In genomic region chr20:45017859-45018258, GRCh38 we compare ENCODE assay signal across 26 cellular contexts. TPM values are rescaled to one million over a fixed set of nuclear protein-coding genes. Genes with fewer than 3 reads are reported as not detected.
DNase-seq lines count a peak whose midpoint lies in the region; ATAC-seq lines count a peak whose summit lies in the region.
"Had no signal": no experiment of that assay in that cellular context is flagged by ENCODE, and none has a peak within 500 bp of the region (broad histone marks: within the 10 kb centered on the region; RNA-seq: fewer than 3 reads in every experiment).

No MANE protein-coding gene starts in this region.

- H3K27ac Mint-ChIP-seq in T-helper 17 cell, result peak overlapping the region; percentile 87
- H3K27ac Mint-ChIP-seq: nephron progenitor cell had no signal

- no peak overlapping the region for H2BK12ac ChIP-seq in mesenchymal stem cell (ENCODE audit: low read length in 2 of 2)

- DNase-seq in NCI-H2029 (lab: John Stamatoyannopoulos, UW) (peak; percentile 17), NCI-H2029 treated with DMSO at 0.1 percent for 48 hours (lab: John Stamatoyannopoulos, UW) (no peak), T-helper 17 cell (no peak), mesenchymal stem cell (peak; percentile 75), MV-4-11 (lab: John Stamatoyannopoulos, UW) (no peak)
- DNase-seq in stimulated activated CD4-positive, alpha-beta T cell treated with anti-CD3 and anti-CD28 coated beads, Interleukin-2, amount 100 ng/mL, for 24 hours, result no peak
- DNase-seq in stimulated activated CD4-positive, alpha-beta T cell treated with anti-CD3 and anti-CD28 coated beads, Interleukin-15, amount 100 ng/mL, for 24 hours, result no peak
- DNase-seq: activated CD4-positive, alpha-beta T cell treated with anti-CD3 and anti-CD28 coated beads for 48 hours; activated naive CD4-positive, alpha-beta T cell; BE2C; DMS 273 treated with DMSO at 0.1 percent for 48 hours; GDM1; HCEC 1CT; KG1; kidney; NCI-H1092 treated with DMSO at 0.1 percent for 48 hours; NCI-H524 treated with DMSO at 0.1 percent for 48 hours; nephron progenitor cell; stimulated activated CD4-positive, alpha-beta T cell treated with anti-CD3 and anti-CD28 coated beads, Interleukin-4, amount 100 ng/mL, for 4 hours; SW 1271 had no signal

- no peak overlapping the region for H3K23ac ChIP-seq in mesenchymal stem cell (ENCODE audit: low read length in 2 of 2)

- H3K4me3 Mint-ChIP-seq in T-helper 17 cell, result no peak overlapping the region
- H3K4me3 Mint-ChIP-seq: memory B cell, nephron progenitor cell had no signal

- peaks cover 9% of the 10 kb centered on the region for H3K36me3 Mint-ChIP-seq in T-helper 17 cell (ENCODE audit: low read depth)

- H2BK5ac ChIP-seq in mesenchymal stem cell (ENCODE audit: low read depth, low read length, poor library complexity, severe bottlenecking), result no peak overlapping the region

- H3K4me1 Mint-ChIP-seq in T-helper 17 cell, result peaks cover 42% of the 10 kb centered on the region

- no peak overlapping the region for H3K4ac ChIP-seq in mesenchymal stem cell (ENCODE audit: low read depth in 1 of 2, low read length in 2 of 2)

- ATAC-seq in T-helper 17 cell, result no peak
- ATAC-seq: GM12878 had no signal

- H3K9me3 ChIP-seq in ES-I3 (ENCODE audit: control insufficient read depth, insufficient read depth, low read length) (no peaks in the 10 kb centered on the region), T-helper 17 cell (ENCODE audit: control insufficient read depth, low read length, poor library complexity, severe bottlenecking) (no peaks in the 10 kb centered on the region), mesenchymal stem cell (ENCODE audit: control insufficient read depth, low read length) (no peaks in the 10 kb centered on the region)
- H3K9me3 ChIP-seq: ascending aorta, BE2C had no signal

- no peak overlapping the region for H3K4me3 ChIP-seq in mesenchymal stem cell (ENCODE audit: insufficient read depth in 1 of 2, low read depth in 1 of 2, low read length in 2 of 2)
- H3K4me3 ChIP-seq: ascending aorta, GM12878, smooth muscle cell had no signal

- H3K4me1 ChIP-seq in ES-I3 (ENCODE audit: insufficient read depth, low read length), result peaks cover 52% of the 10 kb centered on the region
- H3K4me1 ChIP-seq in mesenchymal stem cell (ENCODE audit: control insufficient read depth, insufficient read depth, low read depth, low read length), result no peaks in the 10 kb centered on the region
- H3K4me1 ChIP-seq: ascending aorta had no signal

- no peak overlapping the region for H3K27ac ChIP-seq in mesenchymal stem cell (ENCODE audit: low read length, poor library complexity, severe bottlenecking)
- H3K27ac ChIP-seq: 22Rv1, ascending aorta had no signal

- peaks cover 6% of the 10 kb centered on the region for H3K79me1 ChIP-seq in mesenchymal stem cell (replicated peaks; ENCODE audit: low read length, poor library complexity, severe bottlenecking)

- no peaks in the 10 kb centered on the region for H3K27me3 ChIP-seq in mesenchymal stem cell (ENCODE audit: control insufficient read depth in 1 of 2, insufficient read depth in 1 of 2, low read length in 2 of 2)
- H3K27me3 ChIP-seq: ascending aorta, BE2C had no signal

- no peak overlapping the region for H2BK120ac ChIP-seq in mesenchymal stem cell (ENCODE audit: low read depth, low read length)

- H3K9ac ChIP-seq in ES-I3 (ENCODE audit: low read depth, low read length), result peak overlapping the region; percentile 19; the same call in 1 of the 2 replicates
- H3K9ac ChIP-seq in mesenchymal stem cell (ENCODE audit: low read length), result no peak overlapping the region

- H2BK15ac ChIP-seq in mesenchymal stem cell (ENCODE audit: low read depth, poor library complexity, severe bottlenecking), result no peak overlapping the region

- H2AFZ ChIP-seq in mesenchymal stem cell (ENCODE audit: low read depth, low read length), result no peak overlapping the region

- no peaks in the 10 kb centered on the region for H3K27me3 Mint-ChIP-seq in T-helper 17 cell
- H3K27me3 Mint-ChIP-seq: memory B cell had no signal

- H3K36me3 ChIP-seq in ES-I3 (ENCODE audit: insufficient read depth, low read length) (no peaks in the 10 kb centered on the region), mesenchymal stem cell (ENCODE audit: control insufficient read depth in 1 of 2, insufficient read depth in 2 of 2, low read depth in 1 of 2, low read length in 2 of 2) (peaks cover 0 to 17% of the 10 kb centered on the region in 2 experiments)
- H3K36me3 ChIP-seq: BE2C had no signal

- H3K4me2 ChIP-seq in mesenchymal stem cell (ENCODE audit: low read length, poor library complexity, severe bottlenecking), result no peak overlapping the region
- H3K4me2 ChIP-seq: smooth muscle cell had no signal

- H4K91ac ChIP-seq in mesenchymal stem cell (ENCODE audit: low read length), result no peak overlapping the region

- no peak overlapping the region for H3K18ac ChIP-seq in mesenchymal stem cell (ENCODE audit: low read depth in 1 of 2, low read length in 2 of 2)

- H2AK5ac ChIP-seq in mesenchymal stem cell (ENCODE audit: low read length, severe bottlenecking), result no peak overlapping the region

- H3K14ac ChIP-seq in mesenchymal stem cell (ENCODE audit: low read length in 2 of 2), result no peak overlapping the region

- H4K8ac ChIP-seq in mesenchymal stem cell (ENCODE audit: low read length), result no peak overlapping the region

RNA-seq across cellular contexts. Expression of gene STK4, which starts 51.5 kb away (rescaled TPM):
- 100 to 1,000 TPM; 271 to 280 TPM for total RNA-seq in T-helper 17 cell
- polyA plus RNA-seq in mesenchymal stem cell (2013, experiment 1 of 2), result 13.0 TPM
- polyA plus RNA-seq in mesenchymal stem cell (2013, experiment 2 of 2), result 12.5 TPM

RNA-seq across cellular contexts. Expression of gene TOMM34, which starts 57.7 kb away (rescaled TPM):
- 1 to 10 TPM; 9.1 to 9.2 TPM for total RNA-seq in T-helper 17 cell
- 17.0 TPM for polyA plus RNA-seq in mesenchymal stem cell (2013, experiment 1 of 2)
- polyA plus RNA-seq in mesenchymal stem cell (2013, experiment 2 of 2), result 17.5 TPM

Comparison
In these comparisons a context has a peak if more than half of its experiments do, and no peak if none do; other contexts are left out.
1. DNase-seq: peak in NCI-H2029 (single experiment) and mesenchymal stem cell (single experiment); none in NCI-H2029 treated with DMSO at 0.1 percent for 48 hours (single experiment), T-helper 17 cell (0 of 3), stimulated activated CD4-positive, alpha-beta T cell treated with anti-CD3 and anti-CD28 coated beads, Interleukin-2, amount 100 ng/mL, for 24 hours (0 of 2), stimulated activated CD4-positive, alpha-beta T cell treated with anti-CD3 and anti-CD28 coated beads, Interleukin-15, amount 100 ng/mL, for 24 hours (single experiment) and MV-4-11 (single experiment).